10 cellular contexts compared by ENCODE assay signal in the genomic region with DNA sequence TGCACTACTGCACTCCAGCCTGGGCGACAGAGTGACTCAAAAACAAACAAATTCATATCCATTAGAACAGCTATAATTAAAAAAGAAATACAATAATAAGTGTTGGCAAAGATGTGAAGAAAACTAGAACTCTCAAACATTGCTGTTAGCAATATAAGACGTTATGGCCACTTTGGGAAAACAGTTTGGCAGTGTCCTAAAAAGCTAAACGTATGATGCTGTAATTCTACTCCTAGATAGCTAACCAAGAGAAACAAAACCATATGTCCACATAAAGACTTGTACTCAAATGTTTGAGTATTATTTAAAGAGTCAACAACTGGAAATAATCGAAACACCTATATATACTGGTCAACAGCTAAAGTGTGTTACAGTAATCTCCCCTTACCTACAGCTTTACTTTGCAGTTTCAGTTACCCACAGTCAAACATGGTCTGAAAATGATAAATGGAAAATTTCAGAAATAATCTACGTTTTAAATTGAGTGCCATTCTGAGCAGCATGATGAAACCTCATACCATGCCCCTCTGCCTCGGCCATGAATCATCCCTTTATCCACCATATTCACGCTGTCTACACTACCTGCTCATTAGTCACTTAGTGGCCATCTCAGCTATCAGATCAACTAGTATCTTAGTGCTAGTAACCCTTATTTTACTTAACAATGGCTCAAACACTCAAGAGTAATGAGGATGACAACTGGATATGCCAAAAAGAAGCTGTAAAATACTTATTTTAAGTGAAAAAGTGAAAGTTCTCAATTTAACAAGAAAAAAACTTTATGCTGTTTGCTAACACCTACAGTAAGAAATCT. TPM values are rescaled to one million over a fixed set of nuclear protein-coding genes. Genes with fewer than 3 reads are reported as not detected.
DNase-seq lines count a peak whose midpoint lies in the region; ATAC-seq and TF ChIP-seq lines count a peak whose summit lies in the region.
"Had no signal": no experiment of that assay in that cellular context is flagged by ENCODE, and none has a peak within 500 bp of the region (broad histone marks: within the 10 kb centered on the region; RNA-seq: fewer than 3 reads in every experiment).

No MANE protein-coding gene starts in this region.

- peaks cover 60% of the 10 kb centered on the region for H3K79me2 ChIP-seq in OCI-LY3 (ENCODE audit: low read length)

- peaks cover 15% of the 10 kb centered on the region for H3K4me1 Mint-ChIP-seq in type B pancreatic cell (ENCODE audit: unreplicated experiment)
- H3K4me1 Mint-ChIP-seq in activated CD8-positive, alpha-beta memory T cell treated with anti-CD3 and anti-CD28 coated beads, Interleukin-2, amount 10 ng/mL, durations not matched to agents 7 days and 5 days: peaks cover 18% of the 10 kb centered on the region

- H3K36me3 Mint-ChIP-seq in type B pancreatic cell: no peaks in the 10 kb centered on the region
- no peaks in the 10 kb centered on the region for H3K36me3 Mint-ChIP-seq in activated CD8-positive, alpha-beta memory T cell treated with anti-CD3 and anti-CD28 coated beads, Interleukin-2, amount 10 ng/mL, durations not matched to agents 7 days and 5 days

- H3K4me2 ChIP-seq in OCI-LY3 (ENCODE audit: low read length): peak overlapping the region; percentile 3; the same call in 1 of the 2 replicates

- H3K27me3 Mint-ChIP-seq in type B pancreatic cell: peaks cover 6% of the 10 kb centered on the region
- H3K27me3 Mint-ChIP-seq in activated CD8-positive, alpha-beta memory T cell treated with anti-CD3 and anti-CD28 coated beads, Interleukin-2, amount 10 ng/mL, durations not matched to agents 7 days and 5 days: peaks cover 16% of the 10 kb centered on the region

- peak overlapping the region; percentile 32 for H3K4me3 Mint-ChIP-seq in type B pancreatic cell
- no peak overlapping the region for H3K4me3 Mint-ChIP-seq in activated CD8-positive, alpha-beta memory T cell treated with anti-CD3 and anti-CD28 coated beads, Interleukin-2, amount 10 ng/mL, durations not matched to agents 7 days and 5 days

- no peaks in the 10 kb centered on the region for H3K27me3 ChIP-seq in OCI-LY3 (ENCODE audit: low read depth, low read length)

- TF ChIP-seq CTCF in OCI-LY3 (IDR thresholded peaks at IDR 0.05; ENCODE audit: low read depth, low read length): no peak
- no peak for TF ChIP-seq CTCF in type B pancreatic cell (conservative IDR thresholded peaks at IDR 0.05)

- H3K27ac Mint-ChIP-seq in type B pancreatic cell: peak overlapping the region; percentile 15
- no peak overlapping the region for H3K27ac Mint-ChIP-seq in activated CD8-positive, alpha-beta memory T cell treated with anti-CD3 and anti-CD28 coated beads, Interleukin-2, amount 10 ng/mL, durations not matched to agents 7 days and 5 days

- no peaks in the 10 kb centered on the region for H3K9me3 Mint-ChIP-seq in type B pancreatic cell
- H3K9me3 Mint-ChIP-seq in activated CD8-positive, alpha-beta memory T cell treated with anti-CD3 and anti-CD28 coated beads, Interleukin-2, amount 10 ng/mL, durations not matched to agents 7 days and 5 days (ENCODE audit: low read depth): no peaks in the 10 kb centered on the region

- H3K9me3 ChIP-seq in OCI-LY3 (ENCODE audit: insufficient read depth, low read length): no peaks in the 10 kb centered on the region

- no peak overlapping the region for H2AFZ ChIP-seq in OCI-LY3 (ENCODE audit: low read depth, low read length)

- intact Hi-C loops in Right ventricle myocardium superior (cut with DNase I): no loop called here

- no peak overlapping the region for H3K9ac ChIP-seq in OCI-LY3 (ENCODE audit: low read length)

- no peak for ATAC-seq in activated CD8-positive, alpha-beta memory T cell treated with anti-CD3 and anti-CD28 coated beads, Interleukin-2, amount 10 ng/mL, durations not matched to agents 7 days and 5 days
- no peak for ATAC-seq in Right ventricle myocardium superior (ENCODE audit: poor library complexity)

- H3K4me3 ChIP-seq in OCI-LY3 (ENCODE audit: low read length): no peak overlapping the region

- H4K20me1 ChIP-seq in OCI-LY3 (ENCODE audit: insufficient read depth, low read length): peaks cover 51% of the 10 kb centered on the region

- peaks cover 30% of the 10 kb centered on the region for H3K4me1 ChIP-seq in OCI-LY3 (ENCODE audit: low read length)

- no peaks in the 10 kb centered on the region for H3K36me3 ChIP-seq in OCI-LY3 (replicated peaks; ENCODE audit: low read depth, low read length)

- DNase-seq in stimulated activated CD4-positive, alpha-beta T cell treated with anti-CD3 and anti-CD28 coated beads, Interleukin-15, amount 100 ng/mL, for 24 hours: peak; percentile 25
- DNase-seq in stimulated activated CD4-positive, alpha-beta T cell treated with anti-CD3 and anti-CD28 coated beads, Interleukin-2, amount 100 ng/mL, for 48 hours: no peak
- DNase-seq in erythroblast (lab: John Stamatoyannopoulos, UW) (peak; percentile 69 to 84), type B pancreatic cell (ENCODE audit: extremely low spot score, unreplicated experiment) (no peak), Right ventricle myocardium superior (no peak), KG1 (lab: John Stamatoyannopoulos, UW) (no peak)
- DNase-seq in activated CD8-positive, alpha-beta memory T cell treated with anti-CD3 and anti-CD28 coated beads, Interleukin-2, amount 10 ng/mL, durations not matched to agents 7 days and 5 days: no peak
- DNase-seq: DND-41, NCI-H774 had no signal

- H3K27ac ChIP-seq in OCI-LY3 (ENCODE audit: low read length): no peak overlapping the region

- no peak for TF ChIP-seq POLR2A in erythroblast (IDR thresholded peaks at IDR 0.05; ENCODE audit: low read length)

- CTCF ChIA-PET in activated CD8-positive, alpha-beta memory T cell treated with anti-CD3 and anti-CD28 coated beads, Interleukin-2, amount 10 ng/mL, durations not matched to agents 7 days and 5 days (lab: Charles Lee): interaction anchor here (0.6 to 1.2 kb wide), 3 partner anchors 44 to 74 kb away, joined by 3 read pairs; no protein-coding TSS in a partner anchor

RNA-seq across cellular contexts. Expression of a gene that starts 4.9 kb away (rescaled TPM):
- total RNA-seq in type B pancreatic cell (ENCODE audit: low replicate concordance) (41.8 and 42.1 TPM in 2 replicates), Right ventricle myocardium superior (41.3 TPM)
- 10 to 100 TPM; 27.3 to 39.8 TPM for total RNA-seq in activated CD8-positive, alpha-beta memory T cell treated with anti-CD3 and anti-CD28 coated beads, Interleukin-2, amount 10 ng/mL, durations not matched to agents 7 days and 5 days

Comparison
In these comparisons a context has a peak if more than half of its experiments do, and no peak if none do; other contexts are left out.
1. DNase-seq: peak in stimulated activated CD4-positive, alpha-beta T cell treated with anti-CD3 and anti-CD28 coated beads, Interleukin-15, amount 100 ng/mL, for 24 hours (single experiment) and erythroblast (2 of 2); none in stimulated activated CD4-positive, alpha-beta T cell treated with anti-CD3 and anti-CD28 coated beads, Interleukin-2, amount 100 ng/mL, for 48 hours (0 of 2), type B pancreatic cell (single experiment), activated CD8-positive, alpha-beta memory T cell treated with anti-CD3 and anti-CD28 coated beads, Interleukin-2, amount 10 ng/mL, durations not matched to agents 7 days and 5 days (single experiment), Right ventricle myocardium superior (single experiment) and KG1 (single experiment).